ENCODE assay signal across 21 cellular contexts in genomic region chr4:7858498-7858897, GRCh38.
DNase-seq lines count a peak whose midpoint lies in the region; ATAC-seq and TF ChIP-seq lines count a peak whose summit lies in the region.
"Had no signal": no experiment of that assay in that cellular context is flagged by ENCODE, and none has a peak within 500 bp of the region (broad histone marks: within the 10 kb centered on the region; RNA-seq: fewer than 3 reads in every experiment).

No MANE protein-coding gene starts in this region.

- H3K4me1 ChIP-seq in SK-N-SH (ENCODE audit: control insufficient read depth in 1 of 2, insufficient read depth in 2 of 2, low read depth in 1 of 2, low read length in 1 of 2) (peaks cover 37 to 71% of the 10 kb centered on the region in 2 experiments), SJCRH30 (peaks cover 12% of the 10 kb centered on the region; the same call in 1 of the 2 replicates)

- H4K20me1 ChIP-seq in SK-N-SH (ENCODE audit: insufficient read depth), result no peaks in the 10 kb centered on the region

- H3K27ac ChIP-seq in SK-N-SH (ENCODE audit: low read depth in 2 of 2, low read length in 1 of 2) (peak overlapping the region; percentile 85 to 96), RWPE1 (0 out of 2 replicates have a peak overlapping the region, but pooled peaks have one; percentile 10), SJCRH30 (no peak overlapping the region)
- H3K27ac ChIP-seq: 22Rv1, neutrophil, upper lobe of left lung, WERI-Rb-1 had no signal

- ATAC-seq in SK-N-SH treated with all-trans-retinoic acid at 6 μM for 48 hours, result no peak
- no peak for ATAC-seq in natural killer cell
- no peak for ATAC-seq in GM19455 (IDR thresholded peaks at IDR 0.05; ENCODE audit: unreplicated experiment)

- H3K9me2 ChIP-seq in SK-N-SH, result no peaks in the 10 kb centered on the region

- TF ChIP-seq RAD21 in SK-N-SH (IDR thresholded peaks at IDR 0.05; ENCODE audit: low read length), result no peak

- intact Hi-C loops in natural killer cell (cut with micrococcal nuclease), result no loop called here

- H3K36me3 Mint-ChIP-seq in endothelial cell (ENCODE audit: low read depth, unreplicated experiment) (peaks cover 18% of the 10 kb centered on the region), osteocyte (ENCODE audit: unreplicated experiment) (peaks cover 15% of the 10 kb centered on the region), natural killer cell (no peaks in the 10 kb centered on the region)

- H3K4me3 Mint-ChIP-seq in endothelial cell (ENCODE audit: unreplicated experiment) (no peak overlapping the region), osteocyte (ENCODE audit: unreplicated experiment) (no peak overlapping the region), natural killer cell (no peak overlapping the region)
- H3K4me3 Mint-ChIP-seq: T-helper 2 cell treated with Interferon-gamma antibody and Interleukin-4, amounts not matched to agents 5 μg/mL and 100 μg/mL, for 36 hours had no signal

- H3K4me3 ChIP-seq in SK-N-SH (ENCODE audit: low read depth in 2 of 2, low read length in 1 of 2) (no peak overlapping the region), SJCRH30 (no peak overlapping the region)
- H3K4me3 ChIP-seq: upper lobe of left lung had no signal

- TF ChIP-seq CTCF in SK-N-SH (IDR thresholded peaks at IDR 0.05) (no peak), RWPE1 (conservative IDR thresholded peaks at IDR 0.05; ENCODE audit: low read depth) (no peak), endothelial cell (IDR thresholded peaks at IDR 0.05; ENCODE audit: unreplicated experiment) (no peak), osteocyte (IDR thresholded peaks at IDR 0.05) (no peak), natural killer cell (IDR thresholded peaks at IDR 0.05) (no peak)

- no peak for TF ChIP-seq EP300 in SK-N-SH (IDR thresholded peaks at IDR 0.05; ENCODE audit: borderline replicate concordance in 1 of 2, low read depth in 1 of 2, low read length in 1 of 2)

- H3K27me3 Mint-ChIP-seq in endothelial cell (ENCODE audit: unreplicated experiment) (peaks cover 11% of the 10 kb centered on the region), osteocyte (ENCODE audit: unreplicated experiment) (no peaks in the 10 kb centered on the region), natural killer cell (ENCODE audit: low read depth in 2 of 2) (no peaks in the 10 kb centered on the region)

- 86% methylated on average over 5 of the region's 5 CpGs for WGBS in SK-N-SH (ENCODE audit: low lambda C conversion rate)

- no peak overlapping the region for H2AFZ ChIP-seq in SK-N-SH (ENCODE audit: low read depth)

- H3K27me3 ChIP-seq in SK-N-SH (ENCODE audit: insufficient read depth), result no peaks in the 10 kb centered on the region
- no peaks in the 10 kb centered on the region for H3K27me3 ChIP-seq in SJCRH30
- H3K27me3 ChIP-seq: neutrophil, upper lobe of left lung had no signal

- H3K27ac Mint-ChIP-seq in endothelial cell (ENCODE audit: unreplicated experiment) (peak overlapping the region; percentile 31), osteocyte (ENCODE audit: unreplicated experiment) (peak overlapping the region; percentile 93), natural killer cell (no peak overlapping the region)
- H3K27ac Mint-ChIP-seq: T-helper 2 cell treated with Interferon-gamma antibody and Interleukin-4, amounts not matched to agents 5 μg/mL and 100 μg/mL, for 36 hours had no signal

- peaks cover 84% of the 10 kb centered on the region for H3K79me2 ChIP-seq in SK-N-SH (ENCODE audit: insufficient read depth)

- H3K4me2 ChIP-seq in SK-N-SH, result peak overlapping the region; percentile 60

- DNase-seq in SK-N-SH (no peak), RWPE1 (ENCODE audit: low spot score) (no peak), endothelial cell (ENCODE audit: low spot score) (no peak), osteocyte (ENCODE audit: extremely low spot score, unreplicated experiment) (no peak), natural killer cell (no peak), SJCRH30 (no peak)
- DNase-seq: activated CD8-positive, alpha-beta memory T cell treated with anti-CD3 and anti-CD28 coated beads, Interleukin-2, amount 50 U/mL, for 48 hours; activated effector memory CD4-positive, alpha-beta T cell treated with Interleukin-2 at 50 U/mL for 16 hours; DMS53; GDM1; HCEC 1CT; NCI-H1105; NCI-H1930; NCI-H2227 treated with DMSO at 0.1 percent for 48 hours; upper lobe of left lung; WERI-Rb-1 had no signal

- H3F3A ChIP-seq in SK-N-SH (replicated peaks; ENCODE audit: insufficient read depth), result peaks cover 76% of the 10 kb centered on the region

- peaks cover 25 to 33% of the 10 kb centered on the region in 2 experiments for H3K36me3 ChIP-seq in SK-N-SH (replicated peaks in 1 of 2; ENCODE audit: control insufficient read depth in 1 of 2, insufficient read depth in 2 of 2, low read length in 1 of 2)
- H3K36me3 ChIP-seq in SJCRH30, result peaks cover 3% of the 10 kb centered on the region

- POLR2A ChIA-PET in SK-N-SH (lab: Yijun Ruan, JAX), result no interaction called here
- POLR2A ChIA-PET in RWPE1 (lab: Yijun Ruan, JAX; ENCODE audit: low non-redundant PET), result no interaction called here

- peaks cover 34% of the 10 kb centered on the region for H3K4me1 Mint-ChIP-seq in endothelial cell (ENCODE audit: unreplicated experiment)
- peaks cover 81% of the 10 kb centered on the region for H3K4me1 Mint-ChIP-seq in osteocyte (ENCODE audit: unreplicated experiment)
- H3K4me1 Mint-ChIP-seq in natural killer cell, result peaks cover 9 to 13% of the 10 kb centered on the region in 2 donors

- H3K9ac ChIP-seq in SK-N-SH, result peak overlapping the region; percentile 43

- H3K9me3 ChIP-seq in SK-N-SH (no peaks in the 10 kb centered on the region), SJCRH30 (replicated peaks) (no peaks in the 10 kb centered on the region)
- H3K9me3 ChIP-seq: neutrophil, upper lobe of left lung had no signal

- H3K9me3 Mint-ChIP-seq in endothelial cell (ENCODE audit: unreplicated experiment), result no peaks in the 10 kb centered on the region
- H3K9me3 Mint-ChIP-seq in osteocyte (ENCODE audit: unreplicated experiment), result no peaks in the 10 kb centered on the region
- H3K9me3 Mint-ChIP-seq in natural killer cell, result no peaks in the 10 kb centered on the region
- H3K9me3 Mint-ChIP-seq: T-helper 2 cell treated with Interferon-gamma antibody and Interleukin-4, amounts not matched to agents 5 μg/mL and 100 μg/mL, for 36 hours had no signal

- CTCF ChIA-PET in SK-N-SH (lab: Yijun Ruan, JAX), result interaction anchor here (0.7 kb wide), 1 partner anchor 15 kb away, joined by 3 read pairs; no protein-coding TSS in a partner anchor
- CTCF ChIA-PET in RWPE1 (lab: Yijun Ruan, JAX), result no interaction called here

TF ChIP-seq in SK-N-SH, 30 proteins besides CTCF, POLR2A, EP300 and RAD21 (continues in another document):
- TF ChIP-seq RCOR1 (IDR thresholded peaks at IDR 0.05; ENCODE audit: low read length) (no peak), TAF1 (IDR thresholded peaks at IDR 0.05; ENCODE audit: borderline replicate concordance, low read depth, low read length) (no peak), ZBTB33 (IDR thresholded peaks at IDR 0.05; ENCODE audit: borderline replicate concordance, low read depth) (no peak), SMC3 (IDR thresholded peaks at IDR 0.05; ENCODE audit: low read depth, low read length) (no peak)

TF ChIP-seq in SK-N-SH treated with all-trans-retinoic acid at 6 μM for 48 hours, 23 proteins besides CTCF, POLR2A, EP300 and RAD21:
- TF ChIP-seq OSR1 (CRISPR knock-in tag; IDR thresholded peaks at IDR 0.05), result no peak
- no peak for TF ChIP-seq ESRRG (CRISPR knock-in tag; IDR thresholded peaks at IDR 0.05)
TF ChIP-seq in SK-N-SH treated with all-trans-retinoic acid at 6 μM for 48 hours: peak in this region for 0.

Comparison
In these comparisons a context has a peak if more than half of its experiments do, and no peak if none do; other contexts are left out.
1. H3K27ac Mint-ChIP-seq: peak in endothelial cell (single experiment) and osteocyte (single experiment); none in natural killer cell (0 of 2).